ENCODE assay signal across 1 cellular context in the genomic region with DNA sequence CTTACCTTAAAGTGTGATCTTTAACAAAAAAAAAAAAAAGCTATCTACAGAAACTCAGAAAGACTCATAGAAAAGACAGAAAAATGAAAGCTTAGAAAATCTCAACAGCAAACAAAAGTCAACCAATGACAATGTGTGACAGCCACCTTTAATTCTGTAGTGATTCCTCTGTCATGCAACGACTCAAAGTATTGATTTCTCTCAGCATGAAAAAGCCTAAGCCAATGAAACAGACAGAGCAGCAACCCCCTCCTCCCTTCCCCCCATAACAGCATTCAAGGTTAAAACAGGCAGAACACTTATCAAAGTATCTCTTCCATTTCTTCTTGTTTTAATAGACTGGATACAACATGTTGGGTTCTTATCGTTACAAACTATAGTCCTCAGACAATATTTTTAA.
A peak's percentile ranks its signal among the peaks of the same experiment; 100 is the strongest.
TF ChIP-seq lines count a peak whose summit lies in the region.

No MANE protein-coding gene starts in this region.

TF ChIP-seq in HepG2, 621 proteins besides CTCF, POLR2A, EP300 and RAD21:
- TF ChIP-seq ONECUT2 (CRISPR knock-in tag; IDR thresholded peaks at IDR 0.05): peak; percentile 79
- no peak for TF ChIP-seq CCDC6 (CRISPR knock-in tag; IDR thresholded peaks at IDR 0.05)
